ENCODE assay signal across 8 cellular contexts in the genomic region with DNA sequence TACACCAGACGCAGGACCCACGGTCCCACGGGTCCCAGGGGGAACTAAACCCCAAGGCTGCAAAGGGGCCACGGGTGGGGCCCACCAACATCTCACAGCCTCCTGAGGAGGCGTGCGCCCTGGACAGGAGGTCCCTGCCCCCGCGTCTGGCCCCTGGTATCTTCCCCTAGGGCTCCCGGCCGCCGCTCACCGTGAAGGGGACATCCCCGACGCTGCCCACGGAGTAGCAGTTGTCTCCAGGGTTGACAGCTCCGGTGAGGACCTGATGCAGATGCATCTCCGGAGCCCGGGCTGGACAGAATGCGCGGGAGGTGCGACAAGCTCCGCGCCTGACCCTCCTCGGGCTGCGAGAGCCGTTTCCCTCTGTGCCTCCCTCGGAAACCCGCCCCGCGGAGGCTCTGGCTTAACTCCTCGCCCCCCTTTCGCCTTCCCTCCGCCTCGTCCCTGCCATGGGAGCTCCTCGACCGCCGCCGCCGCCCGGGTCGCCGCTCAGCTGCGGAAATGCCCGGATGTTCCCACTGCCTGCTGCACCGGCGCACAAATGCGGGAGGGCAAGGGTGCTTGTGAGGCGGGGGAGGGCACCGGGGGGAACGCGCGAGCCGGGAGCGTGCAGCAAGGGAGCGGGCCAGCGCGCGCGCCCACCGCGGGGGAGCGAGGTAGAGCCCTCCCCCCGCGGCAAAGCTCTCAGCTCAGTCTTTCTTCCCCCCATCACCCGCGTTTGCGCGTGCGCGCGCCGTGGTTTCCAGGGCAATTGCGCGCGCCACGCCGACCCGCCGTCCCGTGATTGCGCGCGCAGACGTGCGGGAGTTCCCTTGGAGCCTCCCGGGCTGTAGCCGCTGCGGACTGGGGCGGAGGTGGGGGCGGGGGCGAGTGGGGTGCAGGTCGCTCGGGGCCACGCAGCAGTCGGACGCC. TPM values are rescaled to one million over a fixed set of nuclear protein-coding genes. Genes with fewer than 3 reads are reported as not detected.
A peak's percentile ranks its signal among the peaks of the same experiment; 100 is the strongest.
DNase-seq lines count a peak whose midpoint lies in the region; ATAC-seq and TF ChIP-seq lines count a peak whose summit lies in the region.

A gene with protein sequence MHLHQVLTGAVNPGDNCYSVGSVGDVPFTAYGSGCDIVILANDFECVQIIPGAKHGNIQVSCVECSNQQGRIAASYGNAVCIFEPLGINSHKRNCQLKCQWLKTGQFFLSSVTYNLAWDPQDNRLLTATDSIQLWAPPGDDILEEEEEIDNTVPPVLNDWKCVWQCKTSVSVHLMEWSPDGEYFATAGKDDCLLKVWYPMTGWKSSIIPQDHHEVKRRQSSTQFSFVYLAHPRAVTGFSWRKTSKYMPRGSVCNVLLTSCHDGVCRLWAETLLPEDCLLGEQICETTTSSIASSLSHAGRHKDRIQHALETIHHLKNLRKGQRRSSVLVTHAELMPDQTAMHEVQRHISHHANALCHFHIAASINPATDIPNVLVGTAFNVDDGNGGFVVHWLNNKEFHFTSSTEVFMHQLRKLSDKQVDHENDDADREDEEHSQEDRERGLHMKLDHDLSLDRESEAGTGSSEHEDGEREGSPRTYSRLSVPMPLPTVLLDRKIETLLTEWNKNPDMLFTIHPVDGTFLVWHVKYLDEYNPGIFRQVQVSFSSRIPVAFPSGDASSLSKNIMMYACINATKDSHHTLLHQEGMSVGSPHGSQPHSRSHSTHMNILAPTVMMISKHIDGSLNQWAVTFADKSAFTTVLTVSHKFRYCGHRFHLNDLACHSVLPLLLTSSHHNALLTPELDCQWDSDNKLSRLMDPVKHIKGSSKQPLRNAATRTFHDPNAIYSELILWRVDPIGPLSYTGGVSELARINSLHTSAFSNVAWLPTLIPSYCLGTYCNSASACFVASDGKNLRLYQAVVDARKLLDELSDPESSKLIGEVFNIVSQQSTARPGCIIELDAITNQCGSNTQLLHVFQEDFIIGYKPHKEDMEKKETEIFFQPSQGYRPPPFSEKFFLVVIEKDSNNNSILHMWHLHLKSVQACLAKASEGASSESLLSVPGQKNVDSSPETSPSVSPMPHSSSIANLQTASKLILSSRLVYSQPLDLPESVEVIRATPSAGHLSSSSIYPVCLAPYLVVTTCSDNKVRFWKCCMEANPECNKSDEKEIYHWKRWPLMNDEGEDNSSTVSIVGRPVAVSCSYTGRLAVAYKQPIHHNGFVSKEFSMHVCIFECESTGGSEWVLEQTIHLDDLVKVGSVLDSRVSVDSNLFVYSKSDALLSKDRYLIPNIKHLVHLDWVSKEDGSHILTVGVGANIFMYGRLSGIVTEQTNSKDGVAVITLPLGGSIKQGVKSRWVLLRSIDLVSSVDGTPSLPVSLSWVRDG (N-terminal part only) (minus strand): TSS at position 503 of the 912 bp plus-strand sequence. CDS start 226 bp downstream, at position 277.

- H3K36me3 Mint-ChIP-seq in T-cell (no peaks in the 10 kb centered on the region), progenitor cell of endocrine pancreas (ENCODE audit: insufficient read depth) (no peaks in the 10 kb centered on the region)

- H3K27me3 Mint-ChIP-seq in T-cell (peaks cover 10 to 11% of the 10 kb centered on the region in 2 donors), progenitor cell of endocrine pancreas (peaks cover 10% of the 10 kb centered on the region)

- intact Hi-C loops in left ventricle myocardium inferior (cut with micrococcal nuclease) (no loop called here), upper lobe of right lung (cut with DNase I) (no loop called here)

- no peak for TF ChIP-seq CTCF in HEK293 (tag by site-specific recombination; IDR thresholded peaks at IDR 0.05)
- no peak for TF ChIP-seq CTCF in left ventricle myocardium inferior (IDR thresholded peaks at IDR 0.05; ENCODE audit: borderline replicate concordance)
- no peak for TF ChIP-seq CTCF in progenitor cell of endocrine pancreas (IDR thresholded peaks at IDR 0.05; ENCODE audit: unreplicated experiment)
- no peak for TF ChIP-seq CTCF in upper lobe of right lung (IDR thresholded peaks at IDR 0.05)

- POLR2A ChIA-PET in HEK293 (lab: Yijun Ruan, JAX) (interaction anchor here (0.8 to 1.0 kb wide), 2 partner anchors 86 to 349 kb away, joined by 4 to 9 read pairs; a partner anchor contains a TSS), T-cell (lab: Charles Lee) (interaction anchor here in 1 of 2 donors (0.6 kb wide), 1 partner anchor 86 kb away, joined by 4 read pairs; no protein-coding TSS in a partner anchor)

- no peaks in the 10 kb centered on the region for H3K9me3 Mint-ChIP-seq in T-cell
- H3K9me3 Mint-ChIP-seq in progenitor cell of endocrine pancreas (ENCODE audit: low read depth) = no peaks in the 10 kb centered on the region

- H3K4me3 ChIP-seq in HEK293 (ENCODE audit: low read depth, low read length) (peak within 1 kb of the TSS; percentile 74), left ventricle myocardium inferior (peak within 1 kb of the TSS; percentile 88), upper lobe of right lung (peak within 1 kb of the TSS; percentile 85)

- peak within 1 kb of the TSS; percentile 65 for H3K27ac ChIP-seq in HEK293 (ENCODE audit: extremely low read depth, low read depth, low read length)
- H3K27ac ChIP-seq in angular gyrus (ENCODE audit: low read depth, low read length) = peak within 1 kb of the TSS; percentile 80
- H3K27ac ChIP-seq in left ventricle myocardium inferior (replicated peaks) = peak within 1 kb of the TSS; percentile 83
- H3K27ac ChIP-seq in upper lobe of right lung = peak within 1 kb of the TSS; percentile 77

- H3K27ac Mint-ChIP-seq in T-cell (peak within 1 kb of the TSS; percentile 32 to 77), progenitor cell of endocrine pancreas (peak within 1 kb of the TSS; percentile 91)

- H3K4me1 ChIP-seq in HEK293 (ENCODE audit: control insufficient read depth, insufficient read depth, low read length) = peaks cover 4% of the 10 kb centered on the region; the same call in 1 of the 2 replicates
- peaks cover 26% of the 10 kb centered on the region for H3K4me1 ChIP-seq in left ventricle myocardium inferior
- H3K4me1 ChIP-seq in upper lobe of right lung = peaks cover 25% of the 10 kb centered on the region

- in situ Hi-C loops in G401 (cut with HindIII; ENCODE audit: low sequenced_read_pairs) = no loop called here

- CTCF ChIA-PET in HEK293 (lab: Yijun Ruan, JAX) (interaction anchor here (2.1 kb wide), 1 partner anchor 154 kb away, joined by 5 read pairs; no protein-coding TSS in a partner anchor), T-cell (lab: Charles Lee) (interaction anchor here in 1 of 2 donors (1.7 kb wide), 1 partner anchor 154 kb away, joined by 5 read pairs; no protein-coding TSS in a partner anchor)

- H3K4me1 Mint-ChIP-seq in T-cell (peaks cover 17 to 20% (median 18%) of the 10 kb centered on the region in 3 donors), progenitor cell of endocrine pancreas (ENCODE audit: low read depth) (peaks cover 19% of the 10 kb centered on the region)

- DNase-seq in G401 (ENCODE audit: low spot score) = peak; percentile 93
- peak; percentile 93 for DNase-seq in NCI-H1092 treated with DMSO at 0.1 percent for 48 hours (lab: John Stamatoyannopoulos, UW)
- DNase-seq in T-cell = peak; percentile 23 to 74 (median 57)
- DNase-seq in left ventricle myocardium inferior = peak; percentile 85
- peak; percentile 89 for DNase-seq in progenitor cell of endocrine pancreas (ENCODE audit: low spot score, unreplicated experiment)
- peak; percentile 95 for DNase-seq in upper lobe of right lung

- ATAC-seq in T-cell (replicated peaks in 1 of 4) = peak; percentile 69 to 76 (median 74)
- ATAC-seq in upper lobe of right lung = peak; percentile 86

- H3K9me3 ChIP-seq in HEK293 (ENCODE audit: control insufficient read depth, insufficient read depth, low read depth, low read length) = no peaks in the 10 kb centered on the region
- no peaks in the 10 kb centered on the region for H3K9me3 ChIP-seq in left ventricle myocardium inferior (replicated peaks)
- H3K9me3 ChIP-seq in upper lobe of right lung = no peaks in the 10 kb centered on the region

- no peaks in the 10 kb centered on the region for H3K36me3 ChIP-seq in HEK293 (ENCODE audit: control insufficient read depth in 2 of 2, insufficient read depth in 1 of 2, low read length in 2 of 2)
- no peaks in the 10 kb centered on the region for H3K36me3 ChIP-seq in left ventricle myocardium inferior
- no peaks in the 10 kb centered on the region for H3K36me3 ChIP-seq in upper lobe of right lung

- peak within 1 kb of the TSS; percentile 82 to 85 (median 83) for H3K4me3 Mint-ChIP-seq in T-cell
- H3K4me3 Mint-ChIP-seq in progenitor cell of endocrine pancreas (ENCODE audit: low read depth) = peak within 1 kb of the TSS; percentile 89

- H3K27me3 ChIP-seq in left ventricle myocardium inferior (ENCODE audit: low read depth) = no peaks in the 10 kb centered on the region
- H3K27me3 ChIP-seq in upper lobe of right lung = no peaks in the 10 kb centered on the region

TF ChIP-seq in HEK293, 187 proteins besides CTCF, POLR2A, EP300 and RAD21 (continues in another document):
- TF ChIP-seq OSR2 (tag by site-specific recombination; IDR thresholded peaks at IDR 0.05) = no peak
- TF ChIP-seq ZNF157 (tag by site-specific recombination; IDR thresholded peaks at IDR 0.05) = no peak
- TF ChIP-seq, protein P1, sequence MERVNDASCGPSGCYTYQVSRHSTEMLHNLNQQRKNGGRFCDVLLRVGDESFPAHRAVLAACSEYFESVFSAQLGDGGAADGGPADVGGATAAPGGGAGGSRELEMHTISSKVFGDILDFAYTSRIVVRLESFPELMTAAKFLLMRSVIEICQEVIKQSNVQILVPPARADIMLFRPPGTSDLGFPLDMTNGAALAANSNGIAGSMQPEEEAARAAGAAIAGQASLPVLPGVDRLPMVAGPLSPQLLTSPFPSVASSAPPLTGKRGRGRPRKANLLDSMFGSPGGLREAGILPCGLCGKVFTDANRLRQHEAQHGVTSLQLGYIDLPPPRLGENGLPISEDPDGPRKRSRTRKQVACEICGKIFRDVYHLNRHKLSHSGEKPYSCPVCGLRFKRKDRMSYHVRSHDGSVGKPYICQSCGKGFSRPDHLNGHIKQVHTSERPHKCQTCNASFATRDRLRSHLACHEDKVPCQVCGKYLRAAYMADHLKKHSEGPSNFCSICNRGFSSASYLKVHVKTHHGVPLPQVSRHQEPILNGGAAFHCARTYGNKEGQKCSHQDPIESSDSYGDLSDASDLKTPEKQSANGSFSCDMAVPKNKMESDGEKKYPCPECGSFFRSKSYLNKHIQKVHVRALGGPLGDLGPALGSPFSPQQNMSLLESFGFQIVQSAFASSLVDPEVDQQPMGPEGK (tag by site-specific recombination; IDR thresholded peaks at IDR 0.05) = peak; percentile 95
- TF ChIP-seq ZNF214 (tag by site-specific recombination; IDR thresholded peaks at IDR 0.05; ENCODE audit: borderline replicate concordance) = no peak
- no peak for TF ChIP-seq MEIS1 (CRISPR knock-in tag; IDR thresholded peaks at IDR 0.05; ENCODE audit: borderline replicate concordance)

RNA-seq across cellular contexts. Expression of the gene that starts here (rescaled TPM):
- total RNA-seq in G401 (2014; rRNA removed; shearing (Covaris generic)) = 21.3 and 25.0 TPM in 2 replicates
- total RNA-seq in T-cell = 1 to 10 TPM; 3.2 to 6.1 (median 4.6) TPM
- total RNA-seq in left ventricle myocardium inferior = 7.4 TPM
- 43.0 and 43.3 TPM in 2 replicates for total RNA-seq in progenitor cell of endocrine pancreas
- total RNA-seq in upper lobe of right lung = 55.2 TPM

Comparison
In these comparisons a context has a peak if more than half of its experiments do, and no peak if none do; other contexts are left out.
1. Peak in every context shown above with its lines: DNase-seq, ATAC-seq, H3K4me3 ChIP-seq and H3K27ac ChIP-seq.